In the genomic region with DNA sequence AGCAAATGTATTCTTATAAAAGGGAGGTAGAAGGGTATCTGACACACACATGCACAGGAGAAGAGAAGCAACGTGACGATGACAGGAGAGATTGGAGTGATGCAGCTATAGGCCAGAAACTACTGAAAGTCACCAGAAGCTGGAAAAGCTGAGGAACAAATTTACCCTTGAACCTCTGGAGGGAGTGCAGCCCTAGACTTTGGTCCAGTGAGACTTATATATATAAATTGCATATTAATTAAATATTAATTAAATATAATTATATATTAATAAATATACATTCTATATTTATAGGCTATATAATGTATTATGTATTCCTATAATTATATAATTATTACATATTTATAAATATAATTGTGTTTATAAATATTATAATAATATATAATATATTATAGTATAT, we compare ENCODE assay signal across 24 cellular contexts.
"Had no signal": no experiment of that assay in that cellular context is flagged by ENCODE, and none has a peak within 500 bp of the region (broad histone marks: within the 10 kb centered on the region; RNA-seq: fewer than 3 reads in every experiment).

No MANE protein-coding gene starts in this region.

- H3K27me3 Mint-ChIP-seq: stimulated activated naive CD8-positive, alpha-beta T cell treated with anti-CD3 and anti-CD28 coated beads, Interleukin-15, amount 100 ng/mL, for 72 hours; stimulated activated naive CD8-positive, alpha-beta T cell treated with anti-CD3 and anti-CD28 coated beads, Interleukin-15, Interleukin-2, amounts not matched to agents 100 ng/mL and 50 ng/mL, for 24 hours; type B pancreatic cell had no signal

- H3K27ac Mint-ChIP-seq: stimulated activated effector memory CD8-positive, alpha-beta T cell treated with anti-CD3 and anti-CD28 coated beads, Interleukin-12 subunit alpha, Interleukin-12 subunit beta, amount 100 ng/mL, for 72 hours; stimulated activated memory B cell treated with anti-CD40 and anti-IgM and Interleukin-4, amounts not matched to agents 10 μg/mL and 1 μg/mL and 100 μg/mL, for 72 hours; stimulated activated naive B cell treated with anti-CD40 and anti-IgM and Interleukin-4, amounts not matched to agents 10 μg/mL and 1 μg/mL and 100 μg/mL, for 72 hours; stimulated activated naive CD8-positive, alpha-beta T cell treated with anti-CD3 and anti-CD28 coated beads, Interleukin-15, amount 100 ng/mL, for 72 hours; stimulated activated naive CD8-positive, alpha-beta T cell treated with anti-CD3 and anti-CD28 coated beads, Interleukin-15, Interleukin-2, amounts not matched to agents 100 ng/mL and 50 ng/mL, for 24 hours; type B pancreatic cell had no signal

- H3K36me3 Mint-ChIP-seq: stimulated activated effector memory CD8-positive, alpha-beta T cell treated with anti-CD3 and anti-CD28 coated beads, Interleukin-12 subunit alpha, Interleukin-12 subunit beta, amount 100 ng/mL, for 72 hours; stimulated activated naive B cell treated with anti-CD40 and anti-IgM and Interleukin-4, amounts not matched to agents 10 μg/mL and 1 μg/mL and 100 μg/mL, for 72 hours; type B pancreatic cell had no signal

- ATAC-seq: stimulated activated effector memory CD8-positive, alpha-beta T cell treated with anti-CD3 and anti-CD28 coated beads, Interleukin-12 subunit alpha, Interleukin-12 subunit beta, amount 100 ng/mL, for 72 hours; stimulated activated memory B cell treated with anti-CD40 and anti-IgM and Interleukin-4, amounts not matched to agents 10 μg/mL and 1 μg/mL and 100 μg/mL, for 72 hours; stimulated activated naive B cell treated with anti-CD40 and anti-IgM and Interleukin-4, amounts not matched to agents 10 μg/mL and 1 μg/mL and 100 μg/mL, for 72 hours; stimulated activated naive CD8-positive, alpha-beta T cell treated with anti-CD3 and anti-CD28 coated beads, Interleukin-15, amount 100 ng/mL, for 72 hours; stimulated activated naive CD8-positive, alpha-beta T cell treated with anti-CD3 and anti-CD28 coated beads, Interleukin-15, Interleukin-2, amounts not matched to agents 100 U/mL and 50 U/mL, for 24 hours; upper lobe of right lung had no signal

- DNase-seq: stimulated activated CD4-positive, alpha-beta T cell treated with anti-CD3 and anti-CD28 coated beads, Interleukin-2, amount 100 ng/mL, for 48 hours; stimulated activated CD4-positive, alpha-beta T cell treated with anti-CD3 and anti-CD28 coated beads, Interleukin-4, amount 100 ng/mL, for 1 hour; stimulated activated CD4-positive, alpha-beta T cell treated with anti-CD3 and anti-CD28 coated beads, Interleukin-4, amount 100 ng/mL, for 24 hours; stimulated activated CD4-positive, alpha-beta T cell treated with anti-CD3 and anti-CD28 coated beads, Interleukin-4, amount 100 ng/mL, for 4 hours; stimulated activated CD8-positive, alpha-beta memory T cell treated with anti-CD3 and anti-CD28 coated beads, Interleukin-4, amount 100 ng/mL, for 48 hours; stimulated activated naive B cell treated with anti-CD40 and anti-IgM and Interleukin-4, amounts not matched to agents 10 μg/mL and 1 μg/mL and 100 μg/mL, for 72 hours; stimulated activated naive CD4-positive, alpha-beta T cell; stimulated activated naive CD4-positive, alpha-beta T cell treated with Interleukin-2 at 50 U/mL for 16 hours; stimulated activated naive CD8-positive, alpha-beta T cell treated with anti-CD3 and anti-CD28 coated beads, Interleukin-15, amount 100 ng/mL, for 72 hours; stimulated activated naive CD8-positive, alpha-beta T cell treated with anti-CD3 and anti-CD28 coated beads, Interleukin-15, Interleukin-2, amounts not matched to agents 100 U/mL and 50 U/mL, for 24 hours; stomach; substantia nigra; testis; thyroid gland; tibial artery; transverse colon; trophoblast cell; upper lobe of left lung; upper lobe of right lung; uterus had no signal

- H3K4me1 Mint-ChIP-seq: stimulated activated effector memory CD8-positive, alpha-beta T cell treated with anti-CD3 and anti-CD28 coated beads, Interleukin-12 subunit alpha, Interleukin-12 subunit beta, amount 100 ng/mL, for 72 hours; stimulated activated memory B cell treated with anti-CD40 and anti-IgM and Interleukin-4, amounts not matched to agents 10 μg/mL and 1 μg/mL and 100 μg/mL, for 72 hours; stimulated activated naive B cell treated with anti-CD40 and anti-IgM and Interleukin-4, amounts not matched to agents 10 μg/mL and 1 μg/mL and 100 μg/mL, for 72 hours; stimulated activated naive CD8-positive, alpha-beta T cell treated with anti-CD3 and anti-CD28 coated beads, Interleukin-15, amount 100 ng/mL, for 72 hours had no signal

- H3K4me3 Mint-ChIP-seq: stimulated activated effector memory CD8-positive, alpha-beta T cell treated with anti-CD3 and anti-CD28 coated beads, Interleukin-12 subunit alpha, Interleukin-12 subunit beta, amount 100 ng/mL, for 72 hours; stimulated activated memory B cell treated with anti-CD40 and anti-IgM and Interleukin-4, amounts not matched to agents 10 μg/mL and 1 μg/mL and 100 μg/mL, for 72 hours; stimulated activated naive B cell treated with anti-CD40 and anti-IgM and Interleukin-4, amounts not matched to agents 10 μg/mL and 1 μg/mL and 100 μg/mL, for 72 hours; stimulated activated naive CD8-positive, alpha-beta T cell treated with anti-CD3 and anti-CD28 coated beads, Interleukin-15, amount 100 ng/mL, for 72 hours; stimulated activated naive CD8-positive, alpha-beta T cell treated with anti-CD3 and anti-CD28 coated beads, Interleukin-15, Interleukin-2, amounts not matched to agents 100 ng/mL and 50 ng/mL, for 24 hours; type B pancreatic cell had no signal
